Comparison of ENCODE assay signal across 15 cellular contexts in the genomic region with DNA sequence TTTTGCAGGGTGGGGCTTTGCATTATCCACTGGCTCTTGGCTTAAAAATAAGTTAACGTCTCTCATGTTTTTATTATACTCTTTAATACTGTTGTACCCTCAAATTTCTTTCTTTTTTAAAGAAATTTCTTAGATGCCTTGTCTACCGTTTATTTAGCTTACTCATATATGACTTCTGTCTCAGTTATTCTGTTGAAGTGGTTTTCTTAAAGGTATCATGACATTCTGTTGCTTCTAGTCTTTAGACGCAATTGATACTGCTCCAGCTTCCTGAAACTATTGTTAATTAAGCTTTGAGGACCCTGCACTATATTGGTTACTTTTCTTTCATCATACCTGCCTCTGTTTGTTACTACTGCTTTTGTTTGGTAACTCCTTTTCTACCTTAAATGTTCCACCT. TPM values are rescaled to one million over a fixed set of nuclear protein-coding genes. Genes with fewer than 3 reads are reported as not detected.
DNase-seq lines count a peak whose midpoint lies in the region; ATAC-seq, FAIRE-seq and TF ChIP-seq lines count a peak whose summit lies in the region.
"Had no signal": no experiment of that assay in that cellular context is flagged by ENCODE, and none has a peak within 500 bp of the region (broad histone marks: within the 10 kb centered on the region; RNA-seq: fewer than 3 reads in every experiment).

No MANE protein-coding gene starts in this region.

- CTCF ChIA-PET in A549 (lab: Yijun Ruan, JAX) = interaction anchor here (2.1 kb wide), 1 partner anchor 12 kb away, joined by 8 read pairs; a partner anchor contains a TSS

- no peak for FAIRE-seq in A549 (lab: Jason Lieb, UNC)

- no peak for TF ChIP-seq EP300 in A549 (IDR thresholded peaks at IDR 0.05)

- peaks cover 22 to 71% of the 10 kb centered on the region in 2 donors for H3K4me1 Mint-ChIP-seq in immature natural killer cell

- no peak overlapping the region for H3K18ac ChIP-seq in mesenchymal stem cell (ENCODE audit: low read depth in 1 of 2, low read length in 2 of 2)

- H3K36me3 ChIP-seq in mesenchymal stem cell (ENCODE audit: control insufficient read depth in 1 of 2, insufficient read depth in 2 of 2, low read depth in 1 of 2, low read length in 2 of 2) = peaks cover 3 to 12% of the 10 kb centered on the region in 2 experiments
- H3K36me3 ChIP-seq in uterus = no peaks in the 10 kb centered on the region
- peaks cover 0 to 28% (median 0%) of the 10 kb centered on the region in 3 donors for H3K36me3 ChIP-seq in esophagus squamous epithelium
- H3K36me3 ChIP-seq: HAP-1 had no signal

- TF ChIP-seq CTCF in A549 (IDR thresholded peaks at IDR 0.05) = no peak
- TF ChIP-seq CTCF in WI38 (IDR thresholded peaks at IDR 0.05; ENCODE audit: low read depth, low read length) = no peak
- no peak for TF ChIP-seq CTCF in uterus (IDR thresholded peaks at IDR 0.05)
- TF ChIP-seq CTCF in esophagus squamous epithelium (IDR thresholded peaks at IDR 0.05) = no peak

- no peak overlapping the region for H2BK12ac ChIP-seq in mesenchymal stem cell (ENCODE audit: low read length in 2 of 2)

- H3K14ac ChIP-seq in mesenchymal stem cell (ENCODE audit: low read length in 2 of 2) = no peak overlapping the region

- no peak overlapping the region for H2AFZ ChIP-seq in mesenchymal stem cell (ENCODE audit: low read depth, low read length)

- H3K36me3 Mint-ChIP-seq in immature natural killer cell = peaks cover 0 to 8% (median 4%) of the 10 kb centered on the region in 3 donors

- H3K4me2 ChIP-seq in A549 = peak overlapping the region; percentile 58
- H3K4me2 ChIP-seq in mesenchymal stem cell (ENCODE audit: low read length, poor library complexity, severe bottlenecking) = peak overlapping the region; percentile 21

- no peak overlapping the region for H3K4me3 Mint-ChIP-seq in immature natural killer cell
- H3K4me3 Mint-ChIP-seq: B cell had no signal

- H3K4me1 ChIP-seq in A549 (peaks cover 43% of the 10 kb centered on the region), mesenchymal stem cell (ENCODE audit: control insufficient read depth, insufficient read depth, low read depth, low read length) (peaks cover 3% of the 10 kb centered on the region), uterus (no peaks in the 10 kb centered on the region), esophagus squamous epithelium (peaks cover 0 to 26% (median 0%) of the 10 kb centered on the region in 3 donors)

- H3K27me3 Mint-ChIP-seq in immature natural killer cell (ENCODE audit: low read depth in 3 of 3) = peaks cover 0 to 2% (median 0%) of the 10 kb centered on the region in 3 donors
- H3K27me3 Mint-ChIP-seq: B cell had no signal

- no peak overlapping the region for H3K4ac ChIP-seq in mesenchymal stem cell (ENCODE audit: low read depth in 1 of 2, low read length in 2 of 2)

- H2BK120ac ChIP-seq in mesenchymal stem cell (ENCODE audit: low read depth, low read length) = no peak overlapping the region

- peaks cover 2% of the 10 kb centered on the region for H3K79me1 ChIP-seq in mesenchymal stem cell (replicated peaks; ENCODE audit: low read length, poor library complexity, severe bottlenecking)

- intact Hi-C loops in uterus (cut with DNase I; ENCODE audit: low total_unique reads) = no loop called here
- intact Hi-C loops in esophagus squamous epithelium (cut with DNase I) = no loop called here

- no peak overlapping the region for H4K8ac ChIP-seq in mesenchymal stem cell (ENCODE audit: low read length)

- no peak overlapping the region for H2BK5ac ChIP-seq in mesenchymal stem cell (ENCODE audit: low read depth, low read length, poor library complexity, severe bottlenecking)

- no peak for ATAC-seq in A549

- H3K9me3 ChIP-seq in A549 = no peaks in the 10 kb centered on the region
- no peaks in the 10 kb centered on the region for H3K9me3 ChIP-seq in mesenchymal stem cell (ENCODE audit: control insufficient read depth, low read length)
- H3K9me3 ChIP-seq in uterus = no peaks in the 10 kb centered on the region
- no peaks in the 10 kb centered on the region for H3K9me3 ChIP-seq in esophagus squamous epithelium
- H3K9me3 ChIP-seq: HAP-1 had no signal

- 37% methylated on average over 3 of the region's 3 CpGs for WGBS in A549 (ENCODE audit: missing lambda C conversion rate)
- WGBS in mesenchymal stem cell = 63% methylated on average over 2 of the region's 3 CpGs
- 75 to 82% methylated on average over 3 of the region's 3 CpGs for WGBS in esophagus squamous epithelium, 2 donors

- no peak for TF ChIP-seq RAD21 in A549 (conservative IDR thresholded peaks at IDR 0.05 in 1 of 2, IDR thresholded peaks at IDR 0.05 in 1 of 2)

- H3K23ac ChIP-seq in mesenchymal stem cell (ENCODE audit: low read length in 2 of 2) = no peak overlapping the region

- no peak overlapping the region for H2BK15ac ChIP-seq in mesenchymal stem cell (ENCODE audit: low read depth, poor library complexity, severe bottlenecking)

- DNase-seq in A549 (ENCODE audit: low read depth in 1 of 2, low spot score in 1 of 2) (no peak), ELR (ENCODE audit: low read depth) (peak; percentile 64), mesenchymal stem cell (no peak), uterus (no peak), esophagus squamous epithelium (lab: John Stamatoyannopoulos, UW) (no peak), HPDE6-E6E7 (ENCODE audit: extremely low spot score) (no peak), immature natural killer cell (no peak)
- DNase-seq: ACHN, Kasumi-1, NCI-H2107, NCI-H69 had no signal

- TF ChIP-seq POLR2A in A549 (IDR thresholded peaks at IDR 0.05; ENCODE audit: low read length) (no peak), uterus (IDR thresholded peaks at IDR 0.05) (no peak), esophagus squamous epithelium (IDR thresholded peaks at IDR 0.05) (no peak)

- no peak overlapping the region for H3K4me3 ChIP-seq in A549
- H3K4me3 ChIP-seq in WI38 (ENCODE audit: low read depth, low read length) = peak overlapping the region; percentile 46
- no peak overlapping the region for H3K4me3 ChIP-seq in mesenchymal stem cell (ENCODE audit: insufficient read depth in 1 of 2, low read depth in 1 of 2, low read length in 2 of 2)
- no peak overlapping the region for H3K4me3 ChIP-seq in uterus
- no peak overlapping the region for H3K4me3 ChIP-seq in esophagus squamous epithelium
- H3K4me3 ChIP-seq: HAP-1, SK-N-MC had no signal

- peak overlapping the region in 1 of 6 donors; percentile 47 for H3K27ac Mint-ChIP-seq in immature natural killer cell
- H3K27ac Mint-ChIP-seq: B cell had no signal

- no peaks in the 10 kb centered on the region for H3K9me3 Mint-ChIP-seq in immature natural killer cell

- no peak overlapping the region for H3K27ac ChIP-seq in A549
- H3K27ac ChIP-seq in mesenchymal stem cell (ENCODE audit: low read length, poor library complexity, severe bottlenecking) = no peak overlapping the region
- H3K27ac ChIP-seq in uterus = no peak overlapping the region
- no peak overlapping the region for H3K27ac ChIP-seq in esophagus squamous epithelium
- H3K27ac ChIP-seq: SK-N-MC had no signal

- no peak overlapping the region for H2AK5ac ChIP-seq in mesenchymal stem cell (ENCODE audit: low read length, severe bottlenecking)

- H3K9ac ChIP-seq in mesenchymal stem cell (ENCODE audit: low read length) = no peak overlapping the region

- H3K27me3 ChIP-seq in mesenchymal stem cell (ENCODE audit: control insufficient read depth in 1 of 2, insufficient read depth in 1 of 2, low read length in 2 of 2) (no peaks in the 10 kb centered on the region), uterus (no peaks in the 10 kb centered on the region), esophagus squamous epithelium (no peaks in the 10 kb centered on the region)

- POLR2A ChIA-PET in A549 (lab: Yijun Ruan, JAX) = interaction anchor here (0.7 to 1.1 kb wide), 2 partner anchors 11 to 12 kb away, joined by 3 read pairs; a partner anchor contains a TSS

- H4K91ac ChIP-seq in mesenchymal stem cell (ENCODE audit: low read length) = no peak overlapping the region

TF ChIP-seq in A549, 52 proteins besides CTCF, POLR2A, EP300 and RAD21 (continues in another document):
- TF ChIP-seq, protein P1, sequence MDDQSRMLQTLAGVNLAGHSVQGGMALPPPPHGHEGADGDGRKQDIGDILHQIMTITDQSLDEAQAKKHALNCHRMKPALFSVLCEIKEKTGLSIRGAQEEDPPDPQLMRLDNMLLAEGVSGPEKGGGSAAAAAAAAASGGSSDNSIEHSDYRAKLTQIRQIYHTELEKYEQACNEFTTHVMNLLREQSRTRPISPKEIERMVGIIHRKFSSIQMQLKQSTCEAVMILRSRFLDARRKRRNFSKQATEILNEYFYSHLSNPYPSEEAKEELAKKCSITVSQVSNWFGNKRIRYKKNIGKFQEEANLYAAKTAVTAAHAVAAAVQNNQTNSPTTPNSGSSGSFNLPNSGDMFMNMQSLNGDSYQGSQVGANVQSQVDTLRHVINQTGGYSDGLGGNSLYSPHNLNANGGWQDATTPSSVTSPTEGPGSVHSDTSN (IDR thresholded peaks at IDR 0.05) = no peak
- TF ChIP-seq JUNB (IDR thresholded peaks at IDR 0.05) = no peak
- TF ChIP-seq KDM1A (IDR thresholded peaks at IDR 0.05; ENCODE audit: low read depth) = no peak
- no peak for TF ChIP-seq CBX8 (IDR thresholded peaks at IDR 0.05)
- TF ChIP-seq, protein P2, sequence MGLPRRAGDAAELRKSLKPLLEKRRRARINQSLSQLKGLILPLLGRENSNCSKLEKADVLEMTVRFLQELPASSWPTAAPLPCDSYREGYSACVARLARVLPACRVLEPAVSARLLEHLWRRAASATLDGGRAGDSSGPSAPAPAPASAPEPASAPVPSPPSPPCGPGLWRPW (IDR thresholded peaks at IDR 0.05) = no peak
- no peak for TF ChIP-seq MYC (IDR thresholded peaks at IDR 0.05; ENCODE audit: borderline replicate concordance, low read length)
- TF ChIP-seq ZC3H11A (IDR thresholded peaks at IDR 0.05) = no peak
- TF ChIP-seq EHF (CRISPR knock-in tag; IDR thresholded peaks at IDR 0.05) = no peak
- no peak for TF ChIP-seq PHF8 (IDR thresholded peaks at IDR 0.05; ENCODE audit: borderline replicate concordance, low read depth)

RNA-seq across cellular contexts. Expression of a gene that starts 11.7 kb away (rescaled TPM):
- polyA plus RNA-seq in A549 (2011; rRNA removed) (27.3 and 39.6 TPM in 2 replicates), A549 (2017; fragmentation: RNase III; extraction: RNeasy Plus Mini Kit Qiagen cat#74134 plus additional on column Dnase treatment) (14.4 to 15.5 TPM (median 14.8 TPM) in 3 replicates), immature natural killer cell (1 to 10 TPM; 4.0 to 6.9 (median 5.4) TPM)
- 3.9 and 4.3 TPM in 2 replicates for polyA plus RNA-seq in A549 (2012; cell fraction: cytosol; rRNA removed)
- polyA plus RNA-seq in A549 (2012; cell fraction: nucleus; rRNA removed) = 4.7 and 8.1 TPM in 2 replicates
- polyA minus RNA-seq in A549 (2011; rRNA and poly(A)+ RNA removed) = 17.2 and 19.6 TPM in 2 replicates
- polyA plus RNA-seq in mesenchymal stem cell (2013, experiment 1 of 2) = 22.5 TPM
- 22.7 TPM for polyA plus RNA-seq in mesenchymal stem cell (2013, experiment 2 of 2)
- total RNA-seq in uterus (10 to 100 TPM; 33.5 to 77.7 (median 52.9) TPM), esophagus squamous epithelium (10 to 100 TPM; 26.1 to 54.0 (median 34.8) TPM)
